8 cellular contexts compared by ENCODE assay signal in the genomic region with DNA sequence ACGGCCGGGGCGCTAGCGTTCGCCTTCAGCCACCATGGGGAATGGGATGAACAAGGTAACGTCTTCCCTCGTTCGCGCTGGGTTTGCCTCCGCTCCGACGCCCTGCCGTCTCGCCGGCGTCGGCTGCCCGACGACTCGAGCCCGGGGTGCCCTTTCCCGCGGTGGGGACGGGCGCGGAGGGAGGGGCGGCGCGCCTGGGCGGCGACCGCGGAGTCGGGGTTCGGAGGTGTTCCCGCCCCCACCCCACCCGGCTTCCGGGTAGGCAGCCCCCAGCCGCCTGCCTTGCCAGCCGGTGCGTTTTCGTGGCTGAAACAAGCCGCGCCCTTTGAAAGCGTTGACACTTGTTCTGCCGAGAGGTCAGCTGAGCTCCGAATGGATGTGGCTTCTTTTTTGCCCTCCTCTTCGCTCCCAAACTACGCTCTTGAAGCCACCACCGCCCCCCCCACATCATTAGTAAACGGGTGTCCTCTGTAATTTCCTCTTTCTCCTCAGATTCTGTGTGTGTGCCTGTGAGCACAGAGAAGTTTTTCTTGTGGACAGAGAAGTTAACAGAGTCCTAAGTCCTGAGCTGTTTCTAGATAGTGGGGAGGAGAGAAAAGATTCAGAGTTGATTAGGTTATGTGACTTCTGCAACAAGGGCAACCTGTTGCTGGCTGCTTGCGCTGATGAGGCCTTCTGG. TPM values are rescaled to one million over a fixed set of nuclear protein-coding genes. Genes with fewer than 3 reads are reported as not detected.
DNase-seq lines count a peak whose midpoint lies in the region; ATAC-seq, FAIRE-seq and TF ChIP-seq lines count a peak whose summit lies in the region.

No MANE protein-coding gene starts in this region.

- in situ Hi-C loops in HepG2 (cut with HindIII; ENCODE audit: extremely low pct_ligation_motif_present, low pct_unique_long_range_greater_than_20kb), result loop anchor here (5.0 kb wide), 1 partner anchor 105 kb away; no protein-coding TSS in a partner anchor

- no peaks in the 10 kb centered on the region for H3K36me3 ChIP-seq in HepG2 (replicated peaks in 1 of 2; ENCODE audit: control insufficient read depth in 1 of 2, insufficient read depth in 2 of 2, low read length in 2 of 2)

- no peaks in the 10 kb centered on the region for H3K36me3 Mint-ChIP-seq in T-cell

- peaks cover 49 to 67% (median 49%) of the 10 kb centered on the region in 3 donors for H3K4me1 Mint-ChIP-seq in T-cell

- peak overlapping the region; percentile 75 for H3K9ac ChIP-seq in HepG2 (ENCODE audit: insufficient read depth, low read depth, low read length)

- no peaks in the 10 kb centered on the region for H3K27me3 Mint-ChIP-seq in T-cell

- H4K20me1 ChIP-seq in HepG2 (ENCODE audit: insufficient read depth, low read length), result peaks cover 5% of the 10 kb centered on the region; the same call in 1 of the 2 replicates

- H3K4me1 ChIP-seq in HepG2 (ENCODE audit: insufficient read depth, low read length), result peaks cover 22% of the 10 kb centered on the region

- TF ChIP-seq EP300 in HepG2 (IDR thresholded peaks at IDR 0.05; ENCODE audit: low read depth in 2 of 2, low read length in 2 of 2) (no peak), HepG2 (CRISPR knock-in tag; IDR thresholded peaks at IDR 0.05; ENCODE audit: borderline replicate concordance) (no peak)

- no TSS peak for BruUV-seq in HepG2 (replicated peaks; lab: Mats Ljungman, UMichigan)

- intact Hi-C loops in HepG2 (cut with micrococcal nuclease; ENCODE audit: unreplicated experiment), result loop anchor here (1.0 kb wide), 1 partner anchor 103 kb away; no protein-coding TSS in a partner anchor

- H3K27ac Mint-ChIP-seq in T-cell, result peak overlapping the region; percentile 94 to 97

- peaks cover 0 to 15% of the 10 kb centered on the region in 2 experiments; a peak in 4 of 5 replicates for H3K27me3 ChIP-seq in HepG2 (ENCODE audit: control insufficient read depth in 1 of 2, insufficient read depth in 2 of 2, low read length in 2 of 2)

- peaks cover 33% of the 10 kb centered on the region for H3K79me2 ChIP-seq in HepG2 (ENCODE audit: insufficient read depth, low read length)

- peak; percentile 23 for ATAC-seq in GM18519 (IDR thresholded peaks at IDR 0.05; ENCODE audit: low FRiP score, unreplicated experiment)
- ATAC-seq in HG02973 (IDR thresholded peaks at IDR 0.05; ENCODE audit: unreplicated experiment), result peak; percentile 26
- ATAC-seq in T-cell (replicated peaks in 1 of 4), result peak; percentile 66 to 72 (median 68)
- peak; percentile 48 for ATAC-seq in HepG2

- H3K4me3 Mint-ChIP-seq in T-cell, result peak overlapping the region; percentile 78 to 95 (median 86)

- no peaks in the 10 kb centered on the region for H3K9me3 ChIP-seq in HepG2 (ENCODE audit: low read length)

- no peak for FAIRE-seq in HepG2 (lab: Jason Lieb, UNC)

- TF ChIP-seq RAD21 in HepG2 (CRISPR knock-in tag; IDR thresholded peaks at IDR 0.05), result no peak

- 62% methylated on average over 52 of the region's 52 CpGs for WGBS in HepG2 (ENCODE audit: low lambda C conversion rate)

- peak overlapping the region; percentile 61 to 85 (median 72) for H3K4me3 ChIP-seq in HepG2 (replicated peaks in 1 of 3; ENCODE audit: insufficient read depth in 1 of 3, low read depth in 2 of 3, low read length in 3 of 3)

- no peaks in the 10 kb centered on the region for H3K9me3 Mint-ChIP-seq in T-cell

- CTCF ChIA-PET in T-cell (lab: Charles Lee), result interaction anchor here in 1 of 2 donors (0.7 kb wide), 1 partner anchor 112 kb away, joined by 3 read pairs; no protein-coding TSS in a partner anchor
- CTCF ChIA-PET in HepG2 (lab: Yijun Ruan, JAX; ENCODE audit: low intra/inter-chr PET ratio, low total read pairs), result no interaction called here

- H2AFZ ChIP-seq in HepG2 (ENCODE audit: low read length), result peak overlapping the region; percentile 5

- peak overlapping the region; percentile 91 for H3K4me2 ChIP-seq in HepG2 (ENCODE audit: low read depth, low read length)

- TF ChIP-seq CTCF in HepG2 (CRISPR knock-in tag; IDR thresholded peaks at IDR 0.05), result peak; percentile 50

- H3K27ac ChIP-seq in caudate nucleus (ENCODE audit: low read depth, low read length) (peak overlapping the region; percentile 92), HepG2 (ENCODE audit: extremely low read length, insufficient read depth, low read length) (peak overlapping the region; percentile 84)

- POLR2A ChIA-PET in T-cell (lab: Charles Lee), result interaction anchor here in 1 of 2 donors (0.6 to 0.7 kb wide), 2 partner anchors 98 to 210 kb away, joined by 3 to 5 read pairs; no protein-coding TSS in a partner anchor
- POLR2A ChIA-PET in HepG2 (lab: Yijun Ruan, JAX), result interaction anchor here (1.2 to 1.7 kb wide), 2 partner anchors 66 to 72 kb away, joined by 4 to 6 read pairs; no protein-coding TSS in a partner anchor

- peak in 1 of 2 experiments; percentile 56 for TF ChIP-seq POLR2A in HepG2 (IDR thresholded peaks at IDR 0.05; ENCODE audit: insufficient read depth in 1 of 2, low read depth in 2 of 2, low read length in 2 of 2)

- DNase-seq in T-cell (peak; percentile 58 to 83 (median 71)), caudate nucleus (lab: John Stamatoyannopoulos, UW) (no peak), HepG2 (ENCODE audit: low spot score) (peak; percentile 51), occipital lobe (lab: John Stamatoyannopoulos, UW) (no peak), GM03348 (ENCODE audit: low spot score) (no peak)
- DNase-seq in stimulated activated CD4-positive, alpha-beta T cell treated with anti-CD3 and anti-CD28 coated beads, TNF-alpha, amount 100 ng/mL, for 24 hours (ENCODE audit: low read depth in 3 of 3), result peak; percentile 28 to 77 (median 45)

TF ChIP-seq in HepG2, 621 proteins besides CTCF, POLR2A, EP300 and RAD21 (continues in another document):
- TF ChIP-seq DMAP1 (CRISPR knock-in tag; IDR thresholded peaks at IDR 0.05) (no peak; the same call in 1 of the 2 replicates), JUND (CRISPR knock-in tag; IDR thresholded peaks at IDR 0.05) (no peak), ZFP36L2 (CRISPR knock-in tag; IDR thresholded peaks at IDR 0.05) (0 out of 2 replicates have a peak, but pooled peaks have one; percentile 22), SNRNP70 (IDR thresholded peaks at IDR 0.05; ENCODE audit: low read depth, low read length) (no peak), ZFAT (CRISPR knock-in tag; conservative IDR thresholded peaks at IDR 0.05) (no peak; the same call in 1 of the 2 replicates), REPIN1 (CRISPR knock-in tag; IDR thresholded peaks at IDR 0.05; ENCODE audit: borderline replicate concordance, low read depth) (peak; percentile 84), ZNF12 (CRISPR knock-in tag; IDR thresholded peaks at IDR 0.05) (no peak), NRL (CRISPR knock-in tag; IDR thresholded peaks at IDR 0.05; ENCODE audit: borderline replicate concordance) (0 out of 2 replicates have a peak, but pooled peaks have one; percentile 81)
- TF ChIP-seq, protein P1, sequence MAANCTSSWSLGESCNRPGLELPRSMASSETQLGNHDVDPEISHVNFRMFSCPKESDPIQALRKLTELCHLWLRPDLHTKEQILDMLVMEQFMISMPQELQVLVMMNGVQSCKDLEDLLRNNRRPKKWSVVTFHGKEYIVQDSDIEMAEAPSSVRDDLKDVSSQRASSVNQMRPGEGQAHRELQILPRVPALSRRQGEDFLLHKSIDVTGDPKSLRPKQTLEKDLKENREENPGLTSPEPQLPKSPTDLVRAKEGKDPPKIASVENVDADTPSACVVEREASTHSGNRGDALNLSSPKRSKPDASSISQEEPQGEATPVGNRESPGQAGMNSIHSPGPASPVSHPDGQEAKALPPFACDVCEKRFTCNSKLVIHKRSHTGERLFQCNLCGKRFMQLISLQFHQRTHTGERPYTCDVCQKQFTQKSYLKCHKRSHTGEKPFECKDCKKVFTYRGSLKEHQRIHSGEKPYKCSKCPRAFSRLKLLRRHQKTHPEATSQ (CRISPR knock-in tag; IDR thresholded peaks at IDR 0.05; ENCODE audit: borderline replicate concordance), result peak; percentile 84
- TF ChIP-seq, protein P2, sequence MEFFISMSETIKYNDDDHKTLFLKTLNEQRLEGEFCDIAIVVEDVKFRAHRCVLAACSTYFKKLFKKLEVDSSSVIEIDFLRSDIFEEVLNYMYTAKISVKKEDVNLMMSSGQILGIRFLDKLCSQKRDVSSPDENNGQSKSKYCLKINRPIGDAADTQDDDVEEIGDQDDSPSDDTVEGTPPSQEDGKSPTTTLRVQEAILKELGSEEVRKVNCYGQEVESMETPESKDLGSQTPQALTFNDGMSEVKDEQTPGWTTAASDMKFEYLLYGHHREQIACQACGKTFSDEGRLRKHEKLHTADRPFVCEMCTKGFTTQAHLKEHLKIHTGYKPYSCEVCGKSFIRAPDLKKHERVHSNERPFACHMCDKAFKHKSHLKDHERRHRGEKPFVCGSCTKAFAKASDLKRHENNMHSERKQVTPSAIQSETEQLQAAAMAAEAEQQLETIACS (CRISPR knock-in tag; IDR thresholded peaks at IDR 0.05), result no peak; the same call in 1 of the 2 replicates

RNA-seq across cellular contexts. Expression of a gene that starts 0.4 kb away (rescaled TPM):
- total RNA-seq in T-cell, result 10 to 100 TPM; 32.0 to 52.4 (median 42.1) TPM
- total RNA-seq in HepG2 (2016; rRNA removed; fragmentation: Illumina TruSeq; extraction: Trizol), result 29.1 and 32.8 TPM in 2 replicates
- 22.6 TPM in 2 replicates for total RNA-seq in HepG2 (2016; cell fraction: cytosol; rRNA removed; fragmentation: Illumina TruSeq; extraction: Trizol; ENCODE audit: low read depth)
- 25.5 and 31.6 TPM in 2 replicates for total RNA-seq in HepG2 (2016; cell fraction: insoluble cytoplasmic fraction; rRNA removed; fragmentation: Illumina TruSeq; extraction: Trizol)
- 56.6 and 61.9 TPM in 2 replicates for total RNA-seq in HepG2 (2016; cell fraction: membrane; rRNA removed; fragmentation: Illumina TruSeq; extraction: Trizol)
- 32.2 and 39.4 TPM in 2 replicates for total RNA-seq in HepG2 (2016; cell fraction: nucleus; rRNA removed; fragmentation: Illumina TruSeq; extraction: Trizol)
- 20.2 and 22.5 TPM in 2 replicates for polyA plus RNA-seq in HepG2 (2011; rRNA removed)
- 21.7 and 22.6 TPM in 2 replicates for polyA plus RNA-seq in HepG2 (2011; cell fraction: cytosol; rRNA removed)
- polyA plus RNA-seq in HepG2 (2011; cell fraction: nucleus; rRNA removed), result 114 and 123 TPM in 2 replicates
- polyA plus RNA-seq in HepG2 (2012), result 26.8 and 53.2 TPM in 2 replicates
- 30.2 and 39.2 TPM in 2 replicates for polyA plus RNA-seq in HepG2 (2016; cell fraction: cytosol; fragmentation: Illumina TruSeq; extraction: Trizol; ENCODE audit: low read depth)
- polyA plus RNA-seq in HepG2 (2016; cell fraction: insoluble cytoplasmic fraction; fragmentation: Illumina TruSeq; extraction: Trizol; ENCODE audit: low read depth), result 30.2 and 36.3 TPM in 2 replicates
- polyA plus RNA-seq in HepG2 (2016; cell fraction: membrane; fragmentation: Illumina TruSeq; extraction: Trizol; ENCODE audit: low read depth), result 58.4 and 62.7 TPM in 2 replicates
- polyA plus RNA-seq in HepG2 (2016; cell fraction: nucleus; fragmentation: Illumina TruSeq; extraction: Trizol; ENCODE audit: insufficient read depth, low read depth), result 46.9 and 51.1 TPM in 2 replicates
- polyA minus RNA-seq in HepG2 (2011; rRNA and poly(A)+ RNA removed; ENCODE audit: low replicate concordance), result 5.3 and 29.0 TPM in 2 replicates
- 5.7 and 8.6 TPM in 2 replicates for polyA minus RNA-seq in HepG2 (2011; cell fraction: cytosol; rRNA and poly(A)+ RNA removed)
- 42.6 and 44.8 TPM in 2 replicates for polyA minus RNA-seq in HepG2 (2011; cell fraction: nucleus; rRNA and poly(A)+ RNA removed)
- total RNA-seq in occipital lobe, result 23.7 TPM

Comparison
In these comparisons a context has a peak if more than half of its experiments do, and no peak if none do; other contexts are left out.
1. DNase-seq: peak in T-cell (34 of 34), HepG2 (single experiment) and stimulated activated CD4-positive, alpha-beta T cell treated with anti-CD3 and anti-CD28 coated beads, TNF-alpha, amount 100 ng/mL, for 24 hours (3 of 3); none in caudate nucleus (0 of 61), occipital lobe (single experiment) and GM03348 (single experiment).
2. Peak in every context shown above with its lines, with median percentiles within 50 percentile points of each other: ATAC-seq.